ENCODE assay signal across 10 cellular contexts in the genomic region with DNA sequence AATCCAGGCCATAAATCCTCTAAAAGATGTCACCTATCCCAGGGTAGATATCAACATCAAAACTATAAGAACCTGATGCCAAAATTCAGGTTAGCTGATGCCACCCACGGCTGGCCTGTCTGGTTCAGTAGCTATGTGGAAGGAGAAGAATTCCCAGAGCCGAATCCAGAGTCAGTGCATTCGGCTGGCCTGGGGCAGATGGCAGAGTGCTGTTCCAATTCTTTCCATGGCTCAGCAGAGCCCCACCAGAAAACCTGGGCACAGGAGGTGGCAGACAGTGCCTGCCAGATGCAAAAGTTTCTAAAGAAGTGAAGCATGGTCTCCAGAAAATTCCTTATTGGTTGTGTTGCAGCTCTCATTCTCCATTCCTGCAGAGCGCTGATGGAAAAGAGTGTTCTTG. TPM values are rescaled to one million over a fixed set of nuclear protein-coding genes. Genes with fewer than 3 reads are reported as not detected.
"Had no signal": no experiment of that assay in that cellular context is flagged by ENCODE, and none has a peak within 500 bp of the region (broad histone marks: within the 10 kb centered on the region; RNA-seq: fewer than 3 reads in every experiment).

No MANE protein-coding gene starts in this region.

- H3K4me1 Mint-ChIP-seq: IgD-negative memory B cell had no signal

- DNase-seq: IMR-90, KBM-7, KG1 had no signal

- H3K27ac Mint-ChIP-seq: IgD-negative memory B cell had no signal

- ATAC-seq: HepG2 had no signal

- H3K36me3 Mint-ChIP-seq: IgD-negative memory B cell had no signal

- H3K4me3 Mint-ChIP-seq: IgD-negative memory B cell had no signal

- H3K27ac ChIP-seq: HL-60, KMS-11 had no signal

- H3K4me2 ChIP-seq: KMS-11 had no signal

- H3K9ac ChIP-seq: KMS-11 had no signal

- FAIRE-seq: HepG2, HTR-8/SVneo had no signal

RNA-seq across cellular contexts. Expression of a gene that starts 19.9 kb away (rescaled TPM):
- total RNA-seq: HepG2, HT-29, HT1080, IMR-90 had no signal
- polyA plus RNA-seq: HepG2, IgD-negative memory B cell, IMR-90 had no signal

RNA-seq across cellular contexts. Expression of a gene that starts 40.7 kb away (rescaled TPM):
- total RNA-seq: HepG2, HT-29, HT1080, IMR-90 had no signal
- polyA plus RNA-seq: HepG2, IgD-negative memory B cell, IMR-90 had no signal
